1 cellular context compared by ENCODE assay signal in the genomic region with DNA sequence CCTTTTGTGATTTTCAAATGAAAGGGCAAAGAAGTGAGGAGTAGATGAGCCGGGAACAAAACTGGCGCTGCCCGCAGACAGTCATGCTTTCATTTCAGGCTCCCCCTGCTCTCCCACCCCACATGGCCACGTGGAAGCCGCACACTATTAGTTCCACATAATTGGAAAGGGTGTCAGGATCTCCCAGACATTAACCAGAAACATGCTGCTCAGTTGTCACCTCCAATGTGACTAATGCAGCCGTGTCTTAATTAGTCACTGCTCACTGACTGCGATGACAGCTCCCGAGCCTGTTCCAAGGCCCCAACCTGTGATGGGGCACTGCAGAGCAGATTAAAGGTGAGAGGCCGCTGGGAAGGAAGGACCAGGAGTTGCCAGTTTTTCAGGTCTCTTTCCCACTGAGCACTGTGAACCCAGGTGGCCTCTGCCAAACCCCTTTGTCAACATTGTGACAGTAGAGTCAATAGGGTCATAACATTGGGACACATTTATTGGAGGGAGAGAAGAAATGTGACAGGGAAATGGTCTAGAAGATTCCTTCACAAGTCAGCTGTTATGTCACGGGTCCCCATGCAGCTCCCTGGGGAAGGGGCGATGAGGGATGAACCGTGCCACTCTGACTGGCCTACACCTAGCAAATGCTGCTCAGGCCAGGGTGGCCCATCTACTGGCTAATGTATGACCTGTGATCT.
TF ChIP-seq lines count a peak whose summit lies in the region.

No MANE protein-coding gene starts in this region.

TF ChIP-seq in SK-N-SH treated with all-trans-retinoic acid at 6 μM for 48 hours, 23 proteins besides CTCF, POLR2A, EP300 and RAD21 (continued from another document):
- TF ChIP-seq, protein P1, sequence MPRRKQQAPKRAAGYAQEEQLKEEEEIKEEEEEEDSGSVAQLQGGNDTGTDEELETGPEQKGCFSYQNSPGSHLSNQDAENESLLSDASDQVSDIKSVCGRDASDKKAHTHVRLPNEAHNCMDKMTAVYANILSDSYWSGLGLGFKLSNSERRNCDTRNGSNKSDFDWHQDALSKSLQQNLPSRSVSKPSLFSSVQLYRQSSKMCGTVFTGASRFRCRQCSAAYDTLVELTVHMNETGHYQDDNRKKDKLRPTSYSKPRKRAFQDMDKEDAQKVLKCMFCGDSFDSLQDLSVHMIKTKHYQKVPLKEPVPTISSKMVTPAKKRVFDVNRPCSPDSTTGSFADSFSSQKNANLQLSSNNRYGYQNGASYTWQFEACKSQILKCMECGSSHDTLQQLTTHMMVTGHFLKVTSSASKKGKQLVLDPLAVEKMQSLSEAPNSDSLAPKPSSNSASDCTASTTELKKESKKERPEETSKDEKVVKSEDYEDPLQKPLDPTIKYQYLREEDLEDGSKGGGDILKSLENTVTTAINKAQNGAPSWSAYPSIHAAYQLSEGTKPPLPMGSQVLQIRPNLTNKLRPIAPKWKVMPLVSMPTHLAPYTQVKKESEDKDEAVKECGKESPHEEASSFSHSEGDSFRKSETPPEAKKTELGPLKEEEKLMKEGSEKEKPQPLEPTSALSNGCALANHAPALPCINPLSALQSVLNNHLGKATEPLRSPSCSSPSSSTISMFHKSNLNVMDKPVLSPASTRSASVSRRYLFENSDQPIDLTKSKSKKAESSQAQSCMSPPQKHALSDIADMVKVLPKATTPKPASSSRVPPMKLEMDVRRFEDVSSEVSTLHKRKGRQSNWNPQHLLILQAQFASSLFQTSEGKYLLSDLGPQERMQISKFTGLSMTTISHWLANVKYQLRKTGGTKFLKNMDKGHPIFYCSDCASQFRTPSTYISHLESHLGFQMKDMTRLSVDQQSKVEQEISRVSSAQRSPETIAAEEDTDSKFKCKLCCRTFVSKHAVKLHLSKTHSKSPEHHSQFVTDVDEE (CRISPR knock-in tag; IDR thresholded peaks at IDR 0.05), result no peak
- TF ChIP-seq ARNTL (CRISPR knock-in tag; IDR thresholded peaks at IDR 0.05; ENCODE audit: borderline replicate concordance, low read depth) (no peak), RARB (CRISPR knock-in tag; IDR thresholded peaks at IDR 0.05) (no peak), TOX (CRISPR knock-in tag; IDR thresholded peaks at IDR 0.05; ENCODE audit: borderline replicate concordance) (no peak), OSR1 (CRISPR knock-in tag; IDR thresholded peaks at IDR 0.05) (no peak), ZNF70 (CRISPR knock-in tag; IDR thresholded peaks at IDR 0.05) (no peak), ZNF565 (CRISPR knock-in tag; conservative IDR thresholded peaks at IDR 0.05; ENCODE audit: low read depth) (no peak), ZNF8 (CRISPR knock-in tag; IDR thresholded peaks at IDR 0.05) (no peak), PPARA (CRISPR knock-in tag; IDR thresholded peaks at IDR 0.05; ENCODE audit: borderline replicate concordance) (no peak), ZC3H10 (CRISPR knock-in tag; IDR thresholded peaks at IDR 0.05) (no peak), TCF4 (CRISPR knock-in tag; IDR thresholded peaks at IDR 0.05; ENCODE audit: borderline replicate concordance) (no peak), ISL1 (CRISPR knock-in tag; IDR thresholded peaks at IDR 0.05) (no peak)
